ENCODE assay signal across 24 cellular contexts in the genomic region with DNA sequence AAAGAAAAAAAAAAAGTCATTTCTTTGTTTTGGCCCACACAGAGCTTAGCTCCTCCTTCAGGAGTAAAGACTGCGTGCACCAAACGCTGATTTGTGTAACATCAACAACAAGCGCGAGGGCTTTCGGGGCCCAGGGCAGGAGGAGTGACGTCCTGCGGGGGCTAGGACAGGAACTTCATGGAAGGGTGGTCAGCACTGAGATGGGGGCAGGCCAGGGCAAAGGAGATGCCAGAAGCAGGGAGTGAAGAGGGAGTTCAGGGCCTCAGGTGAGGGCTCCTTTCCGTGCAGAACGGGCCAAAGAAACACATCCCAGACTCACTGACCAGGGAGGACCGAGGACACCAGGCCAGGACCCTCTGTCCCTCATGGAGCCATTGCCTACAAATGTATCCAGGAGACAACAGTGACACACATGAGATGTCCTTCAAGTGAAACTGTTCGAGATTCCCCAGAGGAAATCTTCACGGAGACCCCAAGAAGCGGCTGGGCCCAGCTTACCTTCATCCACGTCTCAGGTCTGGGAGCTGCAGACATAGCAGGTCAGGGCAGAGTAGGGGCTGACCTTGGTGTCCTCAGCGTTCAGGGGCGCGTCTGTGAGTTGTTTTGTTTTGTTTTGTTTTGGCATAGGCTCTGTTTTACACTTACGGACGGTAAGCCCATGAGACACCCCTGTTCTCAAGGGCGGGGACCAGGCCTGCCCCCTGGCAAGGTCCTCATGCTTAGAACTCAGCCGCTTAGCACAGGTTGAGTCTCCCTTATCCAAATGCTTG. TPM values are rescaled to one million over a fixed set of nuclear protein-coding genes. Genes with fewer than 3 reads are reported as not detected.
DNase-seq lines count a peak whose midpoint lies in the region; TF ChIP-seq lines count a peak whose summit lies in the region.
"Had no signal": no experiment of that assay in that cellular context is flagged by ENCODE, and none has a peak within 500 bp of the region (broad histone marks: within the 10 kb centered on the region; RNA-seq: fewer than 3 reads in every experiment).

No MANE protein-coding gene starts in this region.

- no peaks in the 10 kb centered on the region for H3K36me3 Mint-ChIP-seq in activated naive CD4-positive, alpha-beta T cell treated with anti-CD3 and anti-CD28 coated beads, Interleukin-2, amount 10 ng/mL, durations not matched to agents 7 days and 5 days
- no peaks in the 10 kb centered on the region for H3K36me3 Mint-ChIP-seq in activated naive CD4-positive, alpha-beta T cell treated with anti-CD3 and anti-CD28 coated beads for 36 hours (ENCODE audit: low read depth)
- H3K36me3 Mint-ChIP-seq in neural progenitor cell = no peaks in the 10 kb centered on the region
- H3K36me3 Mint-ChIP-seq: CD8-positive, alpha-beta memory T cell had no signal

- no peaks in the 10 kb centered on the region for H3F3A ChIP-seq in neural progenitor cell (ENCODE audit: low read depth)

- no peak for TF ChIP-seq POLR2A in spleen (IDR thresholded peaks at IDR 0.05)

- H3K27ac ChIP-seq in VCaP (peak overlapping the region; percentile 90; the same call in 1 of the 2 replicates), neural progenitor cell (no peak overlapping the region), spleen (no peak overlapping the region)
- H3K27ac ChIP-seq: C4-2B had no signal

- CTCF ChIA-PET in activated naive CD4-positive, alpha-beta T cell treated with anti-CD3 and anti-CD28 coated beads, Interleukin-2, amount 10 ng/mL, durations not matched to agents 7 days and 5 days (lab: Charles Lee) = no interaction called here
- CTCF ChIA-PET in activated naive CD4-positive, alpha-beta T cell treated with anti-CD3 and anti-CD28 coated beads for 36 hours (lab: Charles Lee) = interaction anchor here (0.6 kb wide), 2 partner anchors 151 to 219 kb away, joined by 3 to 5 read pairs; no protein-coding TSS in a partner anchor

- no peaks in the 10 kb centered on the region for H3K79me2 ChIP-seq in neural progenitor cell (ENCODE audit: low read depth)

- H3K4me1 Mint-ChIP-seq in activated naive CD4-positive, alpha-beta T cell treated with anti-CD3 and anti-CD28 coated beads, Interleukin-2, amount 10 ng/mL, durations not matched to agents 7 days and 5 days = no peaks in the 10 kb centered on the region
- no peaks in the 10 kb centered on the region for H3K4me1 Mint-ChIP-seq in activated naive CD4-positive, alpha-beta T cell treated with anti-CD3 and anti-CD28 coated beads for 36 hours (ENCODE audit: low read depth)
- no peaks in the 10 kb centered on the region for H3K4me1 Mint-ChIP-seq in neural progenitor cell
- H3K4me1 Mint-ChIP-seq: CD8-positive, alpha-beta memory T cell; GM23338 had no signal

- H3K4me1 ChIP-seq in neural progenitor cell = no peaks in the 10 kb centered on the region
- H3K4me1 ChIP-seq in spleen = no peaks in the 10 kb centered on the region

- 77 to 87% (median 80%) methylated on average over 21 of the region's 21 CpGs for WGBS in spleen, 5 donors

- H3K9me3 ChIP-seq in neural progenitor cell (ENCODE audit: low read depth) = no peaks in the 10 kb centered on the region
- no peaks in the 10 kb centered on the region for H3K9me3 ChIP-seq in spleen
- H3K9me3 ChIP-seq: MG63 had no signal

- H2AFZ ChIP-seq in neural progenitor cell (replicated peaks) = no peak overlapping the region
- H2AFZ ChIP-seq: GM23338 had no signal

- H3K36me3 ChIP-seq in neural progenitor cell (no peaks in the 10 kb centered on the region), spleen (no peaks in the 10 kb centered on the region)
- H3K36me3 ChIP-seq: MG63 had no signal

- TF ChIP-seq CTCF in VCaP (conservative IDR thresholded peaks at IDR 0.05) (no peak), neural progenitor cell (IDR thresholded peaks at IDR 0.05) (no peak), spleen (IDR thresholded peaks at IDR 0.05 in 8 of 11, conservative IDR thresholded peaks at IDR 0.05 in 3 of 11) (no peak)

- H3K27me3 Mint-ChIP-seq in activated naive CD4-positive, alpha-beta T cell treated with anti-CD3 and anti-CD28 coated beads, Interleukin-2, amount 10 ng/mL, durations not matched to agents 7 days and 5 days = peaks cover 5% of the 10 kb centered on the region
- H3K27me3 Mint-ChIP-seq in activated naive CD4-positive, alpha-beta T cell treated with anti-CD3 and anti-CD28 coated beads for 36 hours (ENCODE audit: low read depth) = no peaks in the 10 kb centered on the region
- H3K27me3 Mint-ChIP-seq in neural progenitor cell (ENCODE audit: insufficient read depth, low read depth) = no peaks in the 10 kb centered on the region

- no peaks in the 10 kb centered on the region for H3K27me3 ChIP-seq in neural progenitor cell
- peaks cover 0 to 50% (median 0%) of the 10 kb centered on the region in 7 donors for H3K27me3 ChIP-seq in spleen (replicated peaks in 1 of 7)
- H3K27me3 ChIP-seq: MG63 had no signal

- no peaks in the 10 kb centered on the region for H3K9me3 Mint-ChIP-seq in activated naive CD4-positive, alpha-beta T cell treated with anti-CD3 and anti-CD28 coated beads, Interleukin-2, amount 10 ng/mL, durations not matched to agents 7 days and 5 days
- no peaks in the 10 kb centered on the region for H3K9me3 Mint-ChIP-seq in activated naive CD4-positive, alpha-beta T cell treated with anti-CD3 and anti-CD28 coated beads for 36 hours
- no peaks in the 10 kb centered on the region for H3K9me3 Mint-ChIP-seq in neural progenitor cell
- H3K9me3 Mint-ChIP-seq: CD8-positive, alpha-beta memory T cell; GM23338 had no signal

- H3K4me3 Mint-ChIP-seq in activated naive CD4-positive, alpha-beta T cell treated with anti-CD3 and anti-CD28 coated beads, Interleukin-2, amount 10 ng/mL, durations not matched to agents 7 days and 5 days = no peak overlapping the region
- H3K4me3 Mint-ChIP-seq in activated naive CD4-positive, alpha-beta T cell treated with anti-CD3 and anti-CD28 coated beads for 36 hours = no peak overlapping the region
- H3K4me3 Mint-ChIP-seq in neural progenitor cell = no peak overlapping the region
- H3K4me3 Mint-ChIP-seq: CD8-positive, alpha-beta memory T cell; GM23338 had no signal

- no peak overlapping the region for H3K9ac ChIP-seq in neural progenitor cell

- H3K4me2 ChIP-seq in neural progenitor cell = no peak overlapping the region
- H3K4me2 ChIP-seq: GM23338 had no signal

- H3K27ac Mint-ChIP-seq in activated naive CD4-positive, alpha-beta T cell treated with anti-CD3 and anti-CD28 coated beads, Interleukin-2, amount 10 ng/mL, durations not matched to agents 7 days and 5 days = no peak overlapping the region
- H3K27ac Mint-ChIP-seq in activated naive CD4-positive, alpha-beta T cell treated with anti-CD3 and anti-CD28 coated beads for 36 hours = no peak overlapping the region
- H3K27ac Mint-ChIP-seq in neural progenitor cell = peak overlapping the region; percentile 29
- H3K27ac Mint-ChIP-seq: CD8-positive, alpha-beta memory T cell; GM23338 had no signal

- peak; percentile 5 for DNase-seq in activated naive CD4-positive, alpha-beta T cell treated with anti-CD3 and anti-CD28 coated beads, Interleukin-2, amount 10 ng/mL, durations not matched to agents 7 days and 5 days
- no peak for DNase-seq in activated naive CD4-positive, alpha-beta T cell treated with anti-CD3 and anti-CD28 coated beads for 36 hours
- DNase-seq in neural progenitor cell (ENCODE audit: low spot score) (no peak), spleen (peak; percentile 49), NCI-H1092 (lab: John Stamatoyannopoulos, UW) (no peak), inferior parietal cortex (ENCODE audit: extremely low spot score) (no peak), SW480 (ENCODE audit: low spot score) (no peak)
- DNase-seq: 8988T; AML-193; CD8-positive, alpha-beta memory T cell; HCEC 1CT; Kasumi-1; MG63; NCI-H1417 treated with DMSO at 0.1 percent for 48 hours; NCI-H187; NCI-H2107; NCI-H446 treated with DMSO at 0.1 percent for 48 hours; NCI-H526 treated with DMSO at 0.1 percent for 48 hours; OCI-M1; Right ventricle myocardium superior had no signal

- intact Hi-C loops in activated naive CD4-positive, alpha-beta T cell treated with anti-CD3 and anti-CD28 coated beads for 36 hours (cut with micrococcal nuclease) = no loop called here
- intact Hi-C loops in spleen (cut with DNase I; ENCODE audit: low total_unique reads) = no loop called here

- H3K4me3 ChIP-seq in neural progenitor cell = no peak overlapping the region
- H3K4me3 ChIP-seq in spleen = no peak overlapping the region
- H3K4me3 ChIP-seq: GM23338, MG63 had no signal

- H4K20me1 ChIP-seq in neural progenitor cell (ENCODE audit: low read depth) = no peaks in the 10 kb centered on the region

RNA-seq across cellular contexts. Expression of gene SHH, which starts 30.4 kb away (rescaled TPM):
- total RNA-seq in activated naive CD4-positive, alpha-beta T cell treated with anti-CD3 and anti-CD28 coated beads for 36 hours = not detected
- total RNA-seq in neural progenitor cell (ENCODE audit: low replicate concordance) (0.03 TPM in 1 of 2 replicates, not detected in the other), spleen (not detected)
- not detected for polyA plus RNA-seq in spleen
- total RNA-seq: CD8-positive, alpha-beta memory T cell; GM23338; Right ventricle myocardium superior had no signal
- polyA plus RNA-seq: AG04450; CD8-positive, alpha-beta memory T cell; GM23338 had no signal

Comparison
In these comparisons a context has a peak if more than half of its experiments do, and no peak if none do; other contexts are left out.
1. DNase-seq: peak in activated naive CD4-positive, alpha-beta T cell treated with anti-CD3 and anti-CD28 coated beads, Interleukin-2, amount 10 ng/mL, durations not matched to agents 7 days and 5 days (single experiment) and spleen (single experiment); none in activated naive CD4-positive, alpha-beta T cell treated with anti-CD3 and anti-CD28 coated beads for 36 hours (single experiment), neural progenitor cell (single experiment), NCI-H1092 (single experiment), inferior parietal cortex (single experiment) and SW480 (single experiment).